1 cellular context compared by ENCODE assay signal in the genomic region with DNA sequence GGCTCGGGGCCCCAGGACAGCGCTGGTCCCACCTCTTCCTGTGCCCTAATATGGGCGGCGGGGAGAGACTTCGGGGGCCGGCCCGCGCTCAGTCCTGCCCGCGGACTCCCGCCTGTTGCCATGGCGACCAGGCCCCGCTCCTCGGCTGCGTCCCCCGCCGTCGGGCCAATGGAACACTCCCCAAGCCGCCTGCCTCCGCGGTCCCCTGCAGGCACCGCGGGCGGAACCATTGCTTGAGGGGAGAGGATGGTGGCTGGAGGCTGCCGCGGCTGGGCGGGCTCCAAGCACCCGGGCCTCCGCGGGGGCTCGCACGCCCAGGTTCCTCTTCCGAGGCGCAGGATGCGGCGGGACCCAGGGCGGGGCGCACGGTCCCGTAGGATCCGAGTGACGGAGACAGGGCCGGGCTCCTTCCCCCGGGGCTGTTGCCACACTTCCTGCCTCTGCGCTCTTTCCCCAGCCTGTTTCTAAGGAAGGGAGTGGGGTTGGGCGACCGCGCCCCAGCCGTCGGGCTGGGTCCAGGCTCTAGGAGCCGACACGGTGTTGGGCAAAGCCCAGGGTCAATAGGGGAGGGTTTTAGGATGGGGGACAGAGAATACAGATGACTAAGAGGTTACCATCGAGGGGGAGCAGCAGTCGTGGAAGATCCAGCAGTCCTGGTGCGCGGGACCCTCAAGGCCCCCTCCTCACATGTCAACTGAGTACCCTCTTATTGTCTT.
A peak's percentile ranks its signal among the peaks of the same experiment; 100 is the strongest.
TF ChIP-seq lines count a peak whose summit lies in the region.

No MANE protein-coding gene starts in this region.

TF ChIP-seq in HepG2, 621 proteins besides CTCF, POLR2A, EP300 and RAD21 (continued from another document and continues in another):
- TF ChIP-seq, protein P1, sequence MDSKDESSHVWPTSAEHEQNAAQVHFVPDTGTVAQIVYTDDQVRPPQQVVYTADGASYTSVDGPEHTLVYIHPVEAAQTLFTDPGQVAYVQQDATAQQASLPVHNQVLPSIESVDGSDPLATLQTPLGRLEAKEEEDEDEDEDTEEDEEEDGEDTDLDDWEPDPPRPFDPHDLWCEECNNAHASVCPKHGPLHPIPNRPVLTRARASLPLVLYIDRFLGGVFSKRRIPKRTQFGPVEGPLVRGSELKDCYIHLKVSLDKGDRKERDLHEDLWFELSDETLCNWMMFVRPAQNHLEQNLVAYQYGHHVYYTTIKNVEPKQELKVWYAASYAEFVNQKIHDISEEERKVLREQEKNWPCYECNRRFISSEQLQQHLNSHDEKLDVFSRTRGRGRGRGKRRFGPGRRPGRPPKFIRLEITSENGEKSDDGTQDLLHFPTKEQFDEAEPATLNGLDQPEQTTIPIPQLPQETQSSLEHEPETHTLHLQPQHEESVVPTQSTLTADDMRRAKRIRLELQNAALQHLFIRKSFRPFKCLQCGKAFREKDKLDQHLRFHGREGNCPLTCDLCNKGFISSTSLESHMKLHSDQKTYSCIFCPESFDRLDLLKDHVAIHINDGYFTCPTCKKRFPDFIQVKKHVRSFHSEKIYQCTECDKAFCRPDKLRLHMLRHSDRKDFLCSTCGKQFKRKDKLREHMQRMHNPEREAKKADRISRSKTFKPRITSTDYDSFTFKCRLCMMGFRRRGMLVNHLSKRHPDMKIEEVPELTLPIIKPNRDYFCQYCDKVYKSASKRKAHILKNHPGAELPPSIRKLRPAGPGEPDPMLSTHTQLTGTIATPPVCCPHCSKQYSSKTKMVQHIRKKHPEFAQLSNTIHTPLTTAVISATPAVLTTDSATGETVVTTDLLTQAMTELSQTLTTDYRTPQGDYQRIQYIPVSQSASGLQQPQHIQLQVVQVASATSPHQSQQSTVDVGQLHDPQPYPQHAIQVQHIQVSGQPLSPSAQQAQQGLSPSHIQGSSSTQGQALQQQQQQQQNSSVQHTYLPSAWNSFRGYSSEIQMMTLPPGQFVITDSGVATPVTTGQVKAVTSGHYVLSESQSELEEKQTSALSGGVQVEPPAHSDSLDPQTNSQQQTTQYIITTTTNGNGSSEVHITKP (CRISPR knock-in tag; IDR thresholded peaks at IDR 0.05; ENCODE audit: low read depth): peak; percentile 99
- TF ChIP-seq KLF6 (CRISPR knock-in tag; IDR thresholded peaks at IDR 0.05) (peak; percentile 59), PCBP2 (optimal IDR thresholded peaks at IDR 0.05; ENCODE audit: low read depth, low read length, poor library complexity, severe bottlenecking) (no peak), ELF1 (CRISPR knock-in tag; IDR thresholded peaks at IDR 0.05) (0 out of 2 replicates have a peak, but pooled peaks have one; percentile 28), POGK (CRISPR knock-in tag; conservative IDR thresholded peaks at IDR 0.05) (peak; percentile 73; the same call in 1 of the 2 replicates), SMAD3 (CRISPR knock-in tag; IDR thresholded peaks at IDR 0.05) (peak; percentile 55; the same call in 1 of the 2 replicates), RFX3 (CRISPR knock-in tag; IDR thresholded peaks at IDR 0.05) (peak; percentile 96), TBX2 (CRISPR knock-in tag; IDR thresholded peaks at IDR 0.05; ENCODE audit: borderline replicate concordance) (peak; percentile 52; the same call in 1 of the 2 replicates), THAP11 (CRISPR knock-in tag; IDR thresholded peaks at IDR 0.05) (peak; percentile 58), RFXAP (CRISPR knock-in tag; IDR thresholded peaks at IDR 0.05; ENCODE audit: borderline replicate concordance) (peak; percentile 21; the same call in 1 of the 2 replicates), SSRP1 (CRISPR knock-in tag; IDR thresholded peaks at IDR 0.05) (no peak), ZNF7 (CRISPR knock-in tag; IDR thresholded peaks at IDR 0.05) (no peak), ZNF17 (CRISPR knock-in tag; IDR thresholded peaks at IDR 0.05) (no peak), ZNF18 (CRISPR knock-in tag; IDR thresholded peaks at IDR 0.05; ENCODE audit: insufficient replicate concordance) (no peak), SRSF1 (optimal IDR thresholded peaks at IDR 0.05; ENCODE audit: low read depth, low read length) (peak; percentile 45), SNRNP70 (IDR thresholded peaks at IDR 0.05; ENCODE audit: low read depth, low read length) (no peak), RARG (CRISPR knock-in tag; IDR thresholded peaks at IDR 0.05; ENCODE audit: low read depth) (no peak), ZNF451 (CRISPR knock-in tag; IDR thresholded peaks at IDR 0.05) (no peak; the same call in 1 of the 2 replicates), ZNF260 (CRISPR knock-in tag; IDR thresholded peaks at IDR 0.05; ENCODE audit: borderline replicate concordance, low read depth) (no peak), ZBTB49 (CRISPR knock-in tag; IDR thresholded peaks at IDR 0.05; ENCODE audit: borderline replicate concordance) (no peak), ZBTB3 (CRISPR knock-in tag; IDR thresholded peaks at IDR 0.05; ENCODE audit: borderline replicate concordance, low read depth) (no peak), ZNF264 (CRISPR knock-in tag; IDR thresholded peaks at IDR 0.05) (0 out of 2 replicates have a peak, but pooled peaks have one; percentile 34), FOXA1 (IDR thresholded peaks at IDR 0.05) (no peak), FOXA1 (CRISPR knock-in tag; IDR thresholded peaks at IDR 0.05) (no peak), RNF2 (conservative IDR thresholded peaks at IDR 0.05; ENCODE audit: low read depth) (no peak), ZNF747 (CRISPR knock-in tag; IDR thresholded peaks at IDR 0.05; ENCODE audit: borderline replicate concordance) (no peak), ZNF101 (CRISPR knock-in tag; IDR thresholded peaks at IDR 0.05; ENCODE audit: borderline replicate concordance, low read depth) (no peak), KDM6A (CRISPR knock-in tag; IDR thresholded peaks at IDR 0.05; ENCODE audit: low read depth) (no peak), YY1 (IDR thresholded peaks at IDR 0.05; ENCODE audit: insufficient read depth, insufficient replicate concordance, low read depth, low read length) (peak; percentile 14), NAIF1 (CRISPR knock-in tag; IDR thresholded peaks at IDR 0.05; ENCODE audit: borderline replicate concordance) (0 out of 2 replicates have a peak, but pooled peaks have one; percentile 38), ZNF768 (CRISPR knock-in tag; IDR thresholded peaks at IDR 0.05) (peak; percentile 70; the same call in 1 of the 2 replicates), CEBPB (IDR thresholded peaks at IDR 0.05; ENCODE audit: borderline replicate concordance, low read depth, low read length) (peak; percentile 78; the same call in 1 of the 2 replicates), PHF21A (CRISPR knock-in tag; IDR thresholded peaks at IDR 0.05) (peak; percentile 53; the same call in 1 of the 2 replicates), ZNF512 (CRISPR knock-in tag; IDR thresholded peaks at IDR 0.05) (no peak)
- TF ChIP-seq, protein P2, sequence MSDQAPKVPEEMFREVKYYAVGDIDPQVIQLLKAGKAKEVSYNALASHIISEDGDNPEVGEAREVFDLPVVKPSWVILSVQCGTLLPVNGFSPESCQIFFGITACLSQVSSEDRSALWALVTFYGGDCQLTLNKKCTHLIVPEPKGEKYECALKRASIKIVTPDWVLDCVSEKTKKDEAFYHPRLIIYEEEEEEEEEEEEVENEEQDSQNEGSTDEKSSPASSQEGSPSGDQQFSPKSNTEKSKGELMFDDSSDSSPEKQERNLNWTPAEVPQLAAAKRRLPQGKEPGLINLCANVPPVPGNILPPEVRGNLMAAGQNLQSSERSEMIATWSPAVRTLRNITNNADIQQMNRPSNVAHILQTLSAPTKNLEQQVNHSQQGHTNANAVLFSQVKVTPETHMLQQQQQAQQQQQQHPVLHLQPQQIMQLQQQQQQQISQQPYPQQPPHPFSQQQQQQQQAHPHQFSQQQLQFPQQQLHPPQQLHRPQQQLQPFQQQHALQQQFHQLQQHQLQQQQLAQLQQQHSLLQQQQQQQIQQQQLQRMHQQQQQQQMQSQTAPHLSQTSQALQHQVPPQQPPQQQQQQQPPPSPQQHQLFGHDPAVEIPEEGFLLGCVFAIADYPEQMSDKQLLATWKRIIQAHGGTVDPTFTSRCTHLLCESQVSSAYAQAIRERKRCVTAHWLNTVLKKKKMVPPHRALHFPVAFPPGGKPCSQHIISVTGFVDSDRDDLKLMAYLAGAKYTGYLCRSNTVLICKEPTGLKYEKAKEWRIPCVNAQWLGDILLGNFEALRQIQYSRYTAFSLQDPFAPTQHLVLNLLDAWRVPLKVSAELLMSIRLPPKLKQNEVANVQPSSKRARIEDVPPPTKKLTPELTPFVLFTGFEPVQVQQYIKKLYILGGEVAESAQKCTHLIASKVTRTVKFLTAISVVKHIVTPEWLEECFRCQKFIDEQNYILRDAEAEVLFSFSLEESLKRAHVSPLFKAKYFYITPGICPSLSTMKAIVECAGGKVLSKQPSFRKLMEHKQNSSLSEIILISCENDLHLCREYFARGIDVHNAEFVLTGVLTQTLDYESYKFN (CRISPR knock-in tag; conservative IDR thresholded peaks at IDR 0.05): peak; percentile 36; the same call in 1 of the 2 replicates
- TF ChIP-seq, protein P3, sequence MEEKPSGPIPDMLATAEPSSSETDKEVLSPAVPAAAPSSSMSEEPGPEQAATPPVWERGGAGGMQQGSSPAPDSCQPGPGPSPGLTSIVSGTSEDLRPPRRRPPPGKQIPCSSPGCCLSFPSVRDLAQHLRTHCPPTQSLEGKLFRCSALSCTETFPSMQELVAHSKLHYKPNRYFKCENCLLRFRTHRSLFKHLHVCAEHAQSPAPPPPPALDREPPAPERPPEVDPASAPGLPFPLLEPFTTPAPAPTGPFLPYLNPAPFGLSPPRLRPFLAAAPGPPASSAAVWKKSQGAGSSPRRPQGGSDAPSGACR (CRISPR knock-in tag; IDR thresholded peaks at IDR 0.05): no peak
- TF ChIP-seq, protein P4, sequence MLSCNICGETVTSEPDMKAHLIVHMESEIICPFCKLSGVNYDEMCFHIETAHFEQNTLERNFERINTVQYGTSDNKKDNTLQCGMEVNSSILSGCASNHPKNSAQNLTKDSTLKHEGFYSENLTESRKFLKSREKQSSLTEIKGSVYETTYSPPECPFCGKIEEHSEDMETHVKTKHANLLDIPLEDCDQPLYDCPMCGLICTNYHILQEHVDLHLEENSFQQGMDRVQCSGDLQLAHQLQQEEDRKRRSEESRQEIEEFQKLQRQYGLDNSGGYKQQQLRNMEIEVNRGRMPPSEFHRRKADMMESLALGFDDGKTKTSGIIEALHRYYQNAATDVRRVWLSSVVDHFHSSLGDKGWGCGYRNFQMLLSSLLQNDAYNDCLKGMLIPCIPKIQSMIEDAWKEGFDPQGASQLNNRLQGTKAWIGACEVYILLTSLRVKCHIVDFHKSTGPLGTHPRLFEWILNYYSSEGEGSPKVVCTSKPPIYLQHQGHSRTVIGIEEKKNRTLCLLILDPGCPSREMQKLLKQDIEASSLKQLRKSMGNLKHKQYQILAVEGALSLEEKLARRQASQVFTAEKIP (CRISPR knock-in tag; IDR thresholded peaks at IDR 0.05; ENCODE audit: borderline replicate concordance): no peak
- TF ChIP-seq, protein P5, sequence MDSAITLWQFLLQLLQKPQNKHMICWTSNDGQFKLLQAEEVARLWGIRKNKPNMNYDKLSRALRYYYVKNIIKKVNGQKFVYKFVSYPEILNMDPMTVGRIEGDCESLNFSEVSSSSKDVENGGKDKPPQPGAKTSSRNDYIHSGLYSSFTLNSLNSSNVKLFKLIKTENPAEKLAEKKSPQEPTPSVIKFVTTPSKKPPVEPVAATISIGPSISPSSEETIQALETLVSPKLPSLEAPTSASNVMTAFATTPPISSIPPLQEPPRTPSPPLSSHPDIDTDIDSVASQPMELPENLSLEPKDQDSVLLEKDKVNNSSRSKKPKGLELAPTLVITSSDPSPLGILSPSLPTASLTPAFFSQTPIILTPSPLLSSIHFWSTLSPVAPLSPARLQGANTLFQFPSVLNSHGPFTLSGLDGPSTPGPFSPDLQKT (CRISPR knock-in tag; IDR thresholded peaks at IDR 0.05; ENCODE audit: borderline replicate concordance): peak; percentile 89; the same call in 1 of the 2 replicates
